11 cellular contexts compared by ENCODE assay signal in genomic region chr14:68952544-68953535, GRCh38. TPM values are rescaled to one million over a fixed set of nuclear protein-coding genes. Genes with fewer than 3 reads are reported as not detected.
DNase-seq lines count a peak whose midpoint lies in the region; ATAC-seq and TF ChIP-seq lines count a peak whose summit lies in the region.
"Had no signal": no experiment of that assay in that cellular context is flagged by ENCODE, and none has a peak within 500 bp of the region (broad histone marks: within the 10 kb centered on the region; RNA-seq: fewer than 3 reads in every experiment).

No MANE protein-coding gene starts in this region.

- no peaks in the 10 kb centered on the region for H3K27me3 Mint-ChIP-seq in activated naive CD4-positive, alpha-beta T cell treated with anti-CD3 and anti-CD28 coated beads for 36 hours (ENCODE audit: low read depth)
- H3K27me3 Mint-ChIP-seq in mesothelial cell of epicardium (ENCODE audit: low read depth) = no peaks in the 10 kb centered on the region

- H3K4me3 ChIP-seq in cardiac fibroblast (replicated peaks in 1 of 2; ENCODE audit: low read depth in 2 of 2, low read length in 2 of 2) = peak overlapping the region in 1 of 2 donors; percentile 15
- H3K4me3 ChIP-seq in uterus = peak overlapping the region; percentile 12 to 27
- H3K4me3 ChIP-seq: adrenal gland had no signal

- H3K4me1 Mint-ChIP-seq in activated naive CD4-positive, alpha-beta T cell treated with anti-CD3 and anti-CD28 coated beads for 36 hours (ENCODE audit: low read depth) = peaks cover 88% of the 10 kb centered on the region
- peaks cover 66% of the 10 kb centered on the region for H3K4me1 Mint-ChIP-seq in mesothelial cell of epicardium

- ATAC-seq in HG03135 (IDR thresholded peaks at IDR 0.05; ENCODE audit: unreplicated experiment) (no peak), GM21576 (IDR thresholded peaks at IDR 0.05; ENCODE audit: unreplicated experiment) (no peak), HG02678 (IDR thresholded peaks at IDR 0.05; ENCODE audit: unreplicated experiment) (no peak)

- peak overlapping the region; percentile 83 for H3K27ac Mint-ChIP-seq in activated naive CD4-positive, alpha-beta T cell treated with anti-CD3 and anti-CD28 coated beads for 36 hours
- peak overlapping the region; percentile 93 for H3K27ac Mint-ChIP-seq in mesothelial cell of epicardium

- peak in 1 of 2 donors; percentile 17 for TF ChIP-seq POLR2A in uterus (IDR thresholded peaks at IDR 0.05)

- DNase-seq in activated naive CD4-positive, alpha-beta T cell treated with anti-CD3 and anti-CD28 coated beads for 36 hours = peak; percentile 38
- no peak for DNase-seq in activated naive CD4-positive, alpha-beta T cell treated with Interleukin-2 at 50 U/mL for 16 hours
- DNase-seq in cardiac fibroblast (ENCODE audit: low read depth in 2 of 2) (peak; percentile 79 to 82), mesothelial cell of epicardium (ENCODE audit: low spot score in 2 of 2, unreplicated experiment in 2 of 2) (no peak), uterus (peak; percentile 68 to 80)
- DNase-seq: adrenal gland, NCI-H226 had no signal

- TF ChIP-seq CTCF in cardiac fibroblast (IDR thresholded peaks at IDR 0.05; ENCODE audit: low read depth, low read length) = no peak
- TF ChIP-seq CTCF in mesothelial cell of epicardium (IDR thresholded peaks at IDR 0.05; ENCODE audit: unreplicated experiment) = no peak
- no peak for TF ChIP-seq CTCF in uterus (IDR thresholded peaks at IDR 0.05)

- H3K4me3 Mint-ChIP-seq in activated naive CD4-positive, alpha-beta T cell treated with anti-CD3 and anti-CD28 coated beads for 36 hours = peak overlapping the region; percentile 24
- H3K4me3 Mint-ChIP-seq in mesothelial cell of epicardium = peak overlapping the region; percentile 16
- H3K4me3 Mint-ChIP-seq: CD8-positive, alpha-beta memory T cell had no signal

- intact Hi-C loops in activated naive CD4-positive, alpha-beta T cell treated with anti-CD3 and anti-CD28 coated beads for 36 hours (cut with micrococcal nuclease) = no loop called here
- intact Hi-C loops in uterus (cut with DNase I; ENCODE audit: low total_unique reads) = no loop called here

- no peaks in the 10 kb centered on the region for H3K9me3 Mint-ChIP-seq in activated naive CD4-positive, alpha-beta T cell treated with anti-CD3 and anti-CD28 coated beads for 36 hours
- no peaks in the 10 kb centered on the region for H3K9me3 Mint-ChIP-seq in mesothelial cell of epicardium
- H3K9me3 Mint-ChIP-seq: CD8-positive, alpha-beta memory T cell had no signal

- no peaks in the 10 kb centered on the region for H3K9me3 ChIP-seq in uterus
- H3K9me3 ChIP-seq: adrenal gland had no signal

- peak overlapping the region; percentile 93 to 95 for H3K27ac ChIP-seq in uterus

- no peaks in the 10 kb centered on the region for H3K36me3 Mint-ChIP-seq in activated naive CD4-positive, alpha-beta T cell treated with anti-CD3 and anti-CD28 coated beads for 36 hours (ENCODE audit: low read depth)
- no peaks in the 10 kb centered on the region for H3K36me3 Mint-ChIP-seq in mesothelial cell of epicardium
- H3K36me3 Mint-ChIP-seq: CD8-positive, alpha-beta memory T cell had no signal

- H3K36me3 ChIP-seq in uterus = no peaks in the 10 kb centered on the region
- H3K36me3 ChIP-seq: adrenal gland had no signal

- peaks cover 11 to 70% of the 10 kb centered on the region in 2 donors for H3K4me1 ChIP-seq in uterus

- H3K27me3 ChIP-seq in uterus = no peaks in the 10 kb centered on the region
- H3K27me3 ChIP-seq: adrenal gland had no signal

- CTCF ChIA-PET in activated naive CD4-positive, alpha-beta T cell treated with anti-CD3 and anti-CD28 coated beads for 36 hours (lab: Charles Lee) = interaction anchor here (0.5 to 1.7 kb wide), 5 partner anchors 13 to 1453 kb away, joined by 3 read pairs; no protein-coding TSS in a partner anchor

RNA-seq across cellular contexts. Expression of gene ACTN1, which starts 26.3 kb away (rescaled TPM):
- 10 to 100 TPM; 79.7 to 80.6 TPM for total RNA-seq in activated naive CD4-positive, alpha-beta T cell treated with anti-CD3 and anti-CD28 coated beads for 36 hours
- total RNA-seq in mesothelial cell of epicardium (155 to 166 TPM (median 163 TPM) in 3 replicates), uterus (100 to 1,000 TPM; 147 to 538 (median 343) TPM)

Comparison
In these comparisons a context has a peak if more than half of its experiments do, and no peak if none do; other contexts are left out.
1. DNase-seq: peak in activated naive CD4-positive, alpha-beta T cell treated with anti-CD3 and anti-CD28 coated beads for 36 hours (single experiment), cardiac fibroblast (2 of 2) and uterus (2 of 2); none in activated naive CD4-positive, alpha-beta T cell treated with Interleukin-2 at 50 U/mL for 16 hours (single experiment) and mesothelial cell of epicardium (0 of 2).